In the genomic region with DNA sequence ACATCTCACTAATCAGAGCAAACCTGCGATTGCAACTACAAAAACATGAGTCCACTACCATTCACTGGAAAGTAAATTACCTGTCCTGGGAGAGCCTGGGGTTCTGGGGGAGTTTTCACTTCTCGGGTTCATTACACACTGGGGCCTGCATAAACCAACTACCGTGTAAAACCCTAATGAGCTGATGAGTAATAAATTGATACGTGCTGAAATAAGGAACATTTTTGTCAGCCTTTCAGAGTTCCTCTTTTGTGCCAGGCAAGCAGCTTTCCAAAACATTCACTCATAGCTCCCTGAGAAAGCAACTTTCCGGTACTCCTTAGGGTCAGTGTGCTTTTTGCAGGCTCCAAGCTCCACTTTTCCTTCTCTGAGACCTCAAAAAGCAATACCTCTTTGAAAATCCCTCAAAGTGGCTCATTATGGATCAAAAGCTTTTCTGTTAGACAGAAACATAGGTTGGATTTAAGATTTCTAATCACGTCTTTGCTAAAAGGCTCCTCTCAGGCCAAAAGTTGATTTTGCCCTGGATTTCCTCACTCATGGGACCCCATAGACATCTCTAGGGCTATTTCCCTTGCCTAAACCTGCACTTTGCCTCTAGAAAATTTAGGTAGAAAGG, we compare ENCODE assay signal across 8 cellular contexts.
DNase-seq lines count a peak whose midpoint lies in the region; ATAC-seq and TF ChIP-seq lines count a peak whose summit lies in the region.

No MANE protein-coding gene starts in this region.

- peak overlapping the region in 1 of 4 donors; percentile 32 for H3K27ac ChIP-seq in body of pancreas

- H3K27me3 ChIP-seq in GM06990 (replicated peaks; ENCODE audit: control insufficient read depth, insufficient read depth, low read length) = no peaks in the 10 kb centered on the region
- H3K27me3 ChIP-seq in body of pancreas = no peaks in the 10 kb centered on the region

- H3K4me1 ChIP-seq in body of pancreas = no peaks in the 10 kb centered on the region

- no peak for TF ChIP-seq POLR2A in body of pancreas (IDR thresholded peaks at IDR 0.05)

- DNase-seq in GM06990 (ENCODE audit: extremely low read depth, insufficient read length) (peak; percentile 66), astrocyte of the spinal cord (ENCODE audit: low read depth, low spot score) (peak; percentile 18), sciatic nerve (ENCODE audit: low spot score) (no peak), NCI-H524 treated with DMSO at 0.1 percent for 48 hours (lab: John Stamatoyannopoulos, UW) (no peak), DMS79 (lab: John Stamatoyannopoulos, UW) (no peak), body of pancreas (no peak)

- H3K4me3 ChIP-seq in GM06990 (replicated peaks; ENCODE audit: low read depth, low read length) (peak overlapping the region; percentile 14; the same call in 1 of the 2 replicates), astrocyte of the spinal cord (ENCODE audit: low read depth, low read length) (no peak overlapping the region), body of pancreas (no peak overlapping the region)

- no peaks in the 10 kb centered on the region for H3K9me3 ChIP-seq in body of pancreas

- in situ Hi-C loops in astrocyte of the spinal cord (cut with HindIII; ENCODE audit: low sequenced_read_pairs) = no loop called here

- ATAC-seq in GM19452 (IDR thresholded peaks at IDR 0.05; ENCODE audit: unreplicated experiment) (peak; percentile 80), HG03442 (IDR thresholded peaks at IDR 0.05; ENCODE audit: unreplicated experiment) (peak; percentile 78), sciatic nerve (peak; percentile 69), body of pancreas (no peak)

- H3K36me3 ChIP-seq in GM06990 (ENCODE audit: control insufficient read depth, insufficient read depth, low read length) (no peaks in the 10 kb centered on the region), body of pancreas (replicated peaks in 1 of 2; ENCODE audit: insufficient read depth in 1 of 2, low read depth in 2 of 2) (no peaks in the 10 kb centered on the region)

- WGBS in body of pancreas, 2 donors = 51 to 65% methylated on average over 6 of the region's 6 CpGs

- no peak for TF ChIP-seq CTCF in GM06990 (IDR thresholded peaks at IDR 0.05; ENCODE audit: insufficient read depth, low read length, poor library complexity, severe bottlenecking)
- no peak for TF ChIP-seq CTCF in astrocyte of the spinal cord (IDR thresholded peaks at IDR 0.05; ENCODE audit: low read depth, low read length)
- no peak for TF ChIP-seq CTCF in body of pancreas (IDR thresholded peaks at IDR 0.05)

- intact Hi-C loops in sciatic nerve (cut with DNase I) (no loop called here), body of pancreas (cut with DNase I) (no loop called here)

Comparison
In these comparisons a context has a peak if more than half of its experiments do, and no peak if none do; other contexts are left out.
1. DNase-seq: peak in GM06990 (single experiment) and astrocyte of the spinal cord (single experiment); none in sciatic nerve (single experiment), NCI-H524 treated with DMSO at 0.1 percent for 48 hours (single experiment), DMS79 (single experiment) and body of pancreas (0 of 4).